17 cellular contexts compared by ENCODE assay signal in genomic region chr6:105794870-105795269, GRCh38.
DNase-seq lines count a peak whose midpoint lies in the region; ATAC-seq and TF ChIP-seq lines count a peak whose summit lies in the region.
"Had no signal": no experiment of that assay in that cellular context is flagged by ENCODE, and none has a peak within 500 bp of the region (broad histone marks: within the 10 kb centered on the region; RNA-seq: fewer than 3 reads in every experiment).

No MANE protein-coding gene starts in this region.

- peaks cover 33% of the 10 kb centered on the region for H3K4me1 ChIP-seq in hepatocyte (ENCODE audit: insufficient read depth)

- WGBS in hepatocyte (ENCODE audit: low lambda C conversion rate, missing lambda C conversion rate), result 90% methylated on average over 5 of the region's 5 CpGs

- peak overlapping the region; percentile 71 for H3K27ac Mint-ChIP-seq in activated CD4-positive, alpha-beta T cell treated with anti-CD3 and anti-CD28 coated beads, Interleukin-2, amount 10 ng/mL, durations not matched to agents 24 days and 14 days
- H3K27ac Mint-ChIP-seq in Calu3 (ENCODE audit: unreplicated experiment) (peak overlapping the region; percentile 72), glutamatergic neuron (ENCODE audit: unreplicated experiment) (no peak overlapping the region)
- H3K27ac Mint-ChIP-seq: progenitor cell of endocrine pancreas had no signal

- H3K27me3 ChIP-seq in hepatocyte, result no peaks in the 10 kb centered on the region
- H3K27me3 ChIP-seq: suprapubic skin had no signal

- no peaks in the 10 kb centered on the region for H3K79me2 ChIP-seq in hepatocyte

- no peak overlapping the region for H3K4me2 ChIP-seq in hepatocyte

- no TSS peak for BruUV-seq in Calu3 (replicated peaks; lab: Mats Ljungman, UMichigan)

- peak overlapping the region; percentile 22 for H3K4me3 Mint-ChIP-seq in activated CD4-positive, alpha-beta T cell treated with anti-CD3 and anti-CD28 coated beads, Interleukin-2, amount 10 ng/mL, durations not matched to agents 24 days and 14 days
- H3K4me3 Mint-ChIP-seq in Calu3 (ENCODE audit: low read depth, unreplicated experiment) (no peak overlapping the region), glutamatergic neuron (ENCODE audit: unreplicated experiment) (no peak overlapping the region)
- H3K4me3 Mint-ChIP-seq: neural crest cell, T-cell had no signal

- H3K36me3 ChIP-seq in hepatocyte (replicated peaks; ENCODE audit: insufficient read depth, low read depth), result no peaks in the 10 kb centered on the region
- H3K36me3 ChIP-seq: suprapubic skin had no signal

- TF ChIP-seq CTCF in Calu3 (IDR thresholded peaks at IDR 0.05; ENCODE audit: unreplicated experiment) (no peak), NB4 (IDR thresholded peaks at IDR 0.05; ENCODE audit: low read depth, low read length) (no peak), hepatocyte (IDR thresholded peaks at IDR 0.05; ENCODE audit: poor library complexity) (no peak), glutamatergic neuron (IDR thresholded peaks at IDR 0.05; ENCODE audit: partially characterized antibody, unreplicated experiment) (no peak)

- no peaks in the 10 kb centered on the region for H3K9me3 ChIP-seq in hepatocyte (ENCODE audit: low read depth)
- H3K9me3 ChIP-seq: suprapubic skin had no signal

- no peak for ATAC-seq in HG02884 (IDR thresholded peaks at IDR 0.05; ENCODE audit: unreplicated experiment)
- ATAC-seq in GM18870 (IDR thresholded peaks at IDR 0.05; ENCODE audit: unreplicated experiment), result no peak
- ATAC-seq: T-cell had no signal

- no peaks in the 10 kb centered on the region for H3K9me2 ChIP-seq in hepatocyte (replicated peaks; ENCODE audit: insufficient read depth)

- peaks cover 78% of the 10 kb centered on the region for H3K4me1 Mint-ChIP-seq in activated CD4-positive, alpha-beta T cell treated with anti-CD3 and anti-CD28 coated beads, Interleukin-2, amount 10 ng/mL, durations not matched to agents 24 days and 14 days
- H3K4me1 Mint-ChIP-seq in Calu3 (ENCODE audit: low read depth, unreplicated experiment) (peaks cover 56% of the 10 kb centered on the region), glutamatergic neuron (ENCODE audit: low read depth, unreplicated experiment) (no peaks in the 10 kb centered on the region)
- H3K4me1 Mint-ChIP-seq: neural crest cell had no signal

- no peak for TF ChIP-seq POLR2A in NB4 (IDR thresholded peaks at IDR 0.05; ENCODE audit: extremely low read depth, insufficient read length)

- no peaks in the 10 kb centered on the region for H4K20me1 ChIP-seq in hepatocyte (ENCODE audit: insufficient read depth, poor library complexity, severe bottlenecking)

- H3K27me3 Mint-ChIP-seq in activated CD4-positive, alpha-beta T cell treated with anti-CD3 and anti-CD28 coated beads, Interleukin-2, amount 10 ng/mL, durations not matched to agents 24 days and 14 days, result no peaks in the 10 kb centered on the region
- no peaks in the 10 kb centered on the region for H3K27me3 Mint-ChIP-seq in Calu3 (ENCODE audit: unreplicated experiment)
- H3K27me3 Mint-ChIP-seq in glutamatergic neuron (ENCODE audit: unreplicated experiment), result no peaks in the 10 kb centered on the region
- H3K27me3 Mint-ChIP-seq: T-cell had no signal

- intact Hi-C loops in activated CD4-positive, alpha-beta T cell treated with anti-CD3 and anti-CD28 coated beads, Interleukin-2, amount 10 ng/mL, durations not matched to agents 24 days and 14 days (cut with micrococcal nuclease), result loop anchor here (1.0 to 10.0 kb wide), 7 partner anchors 15 to 730 kb away; no protein-coding TSS in a partner anchor
- intact Hi-C loops in Calu3 (cut with micrococcal nuclease; ENCODE audit: unreplicated experiment), result loop anchor here (5.0 to 10.0 kb wide), 3 partner anchors 38 to 360 kb away; no protein-coding TSS in a partner anchor

- H3K36me3 Mint-ChIP-seq in activated CD4-positive, alpha-beta T cell treated with anti-CD3 and anti-CD28 coated beads, Interleukin-2, amount 10 ng/mL, durations not matched to agents 24 days and 14 days (ENCODE audit: low read depth), result no peaks in the 10 kb centered on the region
- H3K36me3 Mint-ChIP-seq in Calu3 (ENCODE audit: insufficient read depth, unreplicated experiment) (peaks cover 15% of the 10 kb centered on the region), glutamatergic neuron (ENCODE audit: unreplicated experiment) (no peaks in the 10 kb centered on the region)
- H3K36me3 Mint-ChIP-seq: T-cell had no signal

- peak overlapping the region; percentile 77 for H3K27ac ChIP-seq in hepatocyte
- H3K27ac ChIP-seq: KMS-11, suprapubic skin had no signal

- CTCF ChIA-PET in Calu3 (lab: Charles Lee), result no interaction called here

- H3K4me3 ChIP-seq in NB4 (ENCODE audit: low read depth, low read length) (no peak overlapping the region), hepatocyte (no peak overlapping the region)
- H3K4me3 ChIP-seq: suprapubic skin had no signal

- H2AFZ ChIP-seq in hepatocyte, result no peak overlapping the region

- DNase-seq in activated CD4-positive, alpha-beta T cell treated with anti-CD3 and anti-CD28 coated beads, Interleukin-2, amount 10 ng/mL, durations not matched to agents 24 days and 14 days, result no peak
- no peak for DNase-seq in activated CD4-positive, alpha-beta T cell treated with anti-CD3 and anti-CD28 coated beads, Interleukin-2, amount 50 U/mL, for 48 hours
- no peak for DNase-seq in Calu3
- DNase-seq in NB4 (ENCODE audit: low read depth), result peak; percentile 25
- no peak for DNase-seq in hepatocyte (ENCODE audit: low spot score)
- no peak for DNase-seq in glutamatergic neuron
- DNase-seq: ACHN, DMS79, GOT3, NCI-H1092 treated with DMSO at 0.1 percent for 48 hours, T-cell had no signal

- H3K9me3 Mint-ChIP-seq in activated CD4-positive, alpha-beta T cell treated with anti-CD3 and anti-CD28 coated beads, Interleukin-2, amount 10 ng/mL, durations not matched to agents 24 days and 14 days, result no peaks in the 10 kb centered on the region
- H3K9me3 Mint-ChIP-seq in Calu3 (ENCODE audit: low read depth, unreplicated experiment) (no peaks in the 10 kb centered on the region), glutamatergic neuron (ENCODE audit: unreplicated experiment) (peaks cover 2% of the 10 kb centered on the region)
- H3K9me3 Mint-ChIP-seq: neural crest cell, T-cell had no signal
